8 cellular contexts compared by ENCODE assay signal in the genomic region with DNA sequence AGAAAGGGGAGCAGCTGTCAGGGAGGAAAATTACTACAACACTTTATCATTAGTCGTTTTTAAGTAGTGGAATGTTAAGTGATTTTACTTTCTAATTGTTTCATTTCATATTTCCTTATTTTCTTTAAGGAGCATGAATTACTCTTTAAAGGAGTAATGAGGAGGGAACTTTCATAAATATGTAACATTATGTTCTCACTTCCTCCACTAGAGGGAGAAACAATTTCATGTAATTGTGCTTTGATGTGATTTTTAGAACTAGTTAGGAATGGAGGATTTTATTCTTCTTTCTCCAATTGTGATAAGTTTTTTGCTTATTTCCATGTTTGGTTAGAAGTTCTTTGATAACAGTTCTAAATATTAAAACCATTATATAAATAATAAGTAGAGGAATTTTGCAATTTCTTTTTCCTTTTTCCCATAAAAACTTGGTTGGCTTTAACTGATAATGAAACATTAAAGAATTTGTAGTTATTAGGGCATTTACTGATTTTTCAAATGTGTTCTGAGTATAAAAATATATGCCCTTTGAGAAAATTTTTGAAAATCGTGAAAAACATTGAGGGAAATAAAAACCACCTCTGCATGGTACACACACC. TPM values are rescaled to one million over a fixed set of nuclear protein-coding genes. Genes with fewer than 3 reads are reported as not detected.
A peak's percentile ranks its signal among the peaks of the same experiment; 100 is the strongest.
DNase-seq lines count a peak whose midpoint lies in the region; ATAC-seq and TF ChIP-seq lines count a peak whose summit lies in the region.

No MANE protein-coding gene starts in this region.

- no peaks in the 10 kb centered on the region for H3K9me3 ChIP-seq in testis

- intact Hi-C loops in testis (cut with DNase I; ENCODE audit: low total_unique reads) = loop anchor here (5.0 kb wide), 1 partner anchor 111 kb away; no protein-coding TSS in a partner anchor

- TF ChIP-seq CTCF in testis (IDR thresholded peaks at IDR 0.05) = peak; percentile 43 to 85 (median 44)

- no peak for TF ChIP-seq POLR2A in testis (IDR thresholded peaks at IDR 0.05)

- peak; percentile 69 for ATAC-seq in HG02981 (IDR thresholded peaks at IDR 0.05; ENCODE audit: unreplicated experiment)

- WGBS in testis, 2 donors = 46 to 53% methylated on average over 2 of the region's 2 CpGs

- in situ Hi-C loops in SK-MEL-5 (cut with HindIII; ENCODE audit: low pct_unique_long_range_greater_than_20kb, low sequenced_read_pairs) = no loop called here

- H3K4me1 ChIP-seq in testis = no peaks in the 10 kb centered on the region

- no peak overlapping the region for H3K27ac ChIP-seq in testis

- DNase-seq in NCI-H2029 treated with DMSO at 0.1 percent for 48 hours (lab: John Stamatoyannopoulos, UW) = peak; percentile 4
- no peak for DNase-seq in NCI-H2029 (lab: John Stamatoyannopoulos, UW)
- peak; percentile 56 for DNase-seq in SK-MEL-5 (ENCODE audit: low read depth, low spot score)
- DNase-seq in fibroblast of the conjunctiva (ENCODE audit: low read depth) = peak; percentile 27
- DNase-seq in testis = no peak
- DNase-seq in D341Med (ENCODE audit: low spot score) = no peak
- no peak for DNase-seq in activated CD4-positive, alpha-beta T cell treated with anti-CD3 and anti-CD28 coated beads, Interleukin-2, amount 50 U/mL, for 4 hours

- no peaks in the 10 kb centered on the region for H3K27me3 ChIP-seq in testis

- no peaks in the 10 kb centered on the region for H3K36me3 ChIP-seq in testis (ENCODE audit: low read depth, missing control alignments)

- H3K4me3 ChIP-seq in testis = no peak overlapping the region

RNA-seq across cellular contexts. Expression of a gene that starts 25.6 kb away (rescaled TPM):
- 22.3 and 23.8 TPM in 2 replicates for total RNA-seq in SK-MEL-5 (2014; rRNA removed; shearing (Covaris generic))
- 17.1 and 19.5 TPM in 2 replicates for polyA plus RNA-seq in SK-MEL-5 (2015; cell fraction: cytosol; rRNA removed)
- 30.7 and 53.0 TPM in 2 replicates for polyA plus RNA-seq in SK-MEL-5 (2015; cell fraction: nucleus; rRNA removed)
- 10 to 100 TPM; 37.4 to 50.2 TPM for total RNA-seq in testis
- 28.2 TPM for polyA plus RNA-seq in testis (ENCODE audit: insufficient read depth, low read depth, low replicate concordance)

RNA-seq across cellular contexts. Expression of a gene that starts 35.4 kb away (rescaled TPM):
- total RNA-seq in SK-MEL-5 (2014; rRNA removed; shearing (Covaris generic)) = 239 and 261 TPM in 2 replicates
- 402 and 538 TPM in 2 replicates for polyA plus RNA-seq in SK-MEL-5 (2015; cell fraction: cytosol; rRNA removed)
- polyA plus RNA-seq in SK-MEL-5 (2015; cell fraction: nucleus; rRNA removed) = 147 and 164 TPM in 2 replicates
- 10 to 100 TPM; 39.9 to 44.8 TPM for total RNA-seq in testis
- 29.6 TPM for polyA plus RNA-seq in testis (ENCODE audit: insufficient read depth, low read depth, low replicate concordance)

Comparison
In these comparisons a context has a peak if more than half of its experiments do, and no peak if none do; other contexts are left out.
1. DNase-seq: peak in NCI-H2029 treated with DMSO at 0.1 percent for 48 hours (single experiment), SK-MEL-5 (single experiment) and fibroblast of the conjunctiva (single experiment); none in NCI-H2029 (single experiment), testis (single experiment), D341Med (single experiment) and activated CD4-positive, alpha-beta T cell treated with anti-CD3 and anti-CD28 coated beads, Interleukin-2, amount 50 U/mL, for 4 hours (0 of 2).